ENCODE assay signal across 17 cellular contexts in genomic region chr7:42127232-42127622, GRCh38.
"Had no signal": no experiment of that assay in that cellular context is flagged by ENCODE, and none has a peak within 500 bp of the region (broad histone marks: within the 10 kb centered on the region; RNA-seq: fewer than 3 reads in every experiment).

No MANE protein-coding gene starts in this region.

- H3K27ac Mint-ChIP-seq: activated CD4-positive, alpha-beta T cell treated with anti-CD3 and anti-CD28 coated beads, Interleukin-2, amount 10 ng/mL, durations not matched to agents 24 days and 14 days; activated CD8-positive, alpha-beta T cell treated with anti-CD3 and anti-CD28 coated beads for 36 hours; activated naive CD4-positive, alpha-beta T cell treated with anti-CD3 and anti-CD28 coated beads for 36 hours; activated T-cell treated with anti-CD3 and anti-CD28 coated beads, Interleukin-2, amount 50 U/mL, for 24 hours; activated T-helper 2 cell treated with anti-CD3 and anti-CD28 coated beads, Interferon-gamma antibody, Interleukin-2, Interleukin-4, amounts not matched to agents 10 μg/mL and 5 μg/mL and 100 μg/mL, durations not matched to agents 14 hours and 24 hours and 36 hours; memory B cell; naive thymus-derived CD4-positive, alpha-beta T cell; T-helper 1 cell treated with Interleukin-12 subunit alpha and Interleukin-12 subunit beta and Interleukin-4 antibody, amounts not matched to agents 30 μg/mL and 1 μg/mL, for 36 hours had no signal

- H3K4me1 Mint-ChIP-seq: memory B cell had no signal

- H3K36me3 ChIP-seq: ascending aorta, breast epithelium, stomach, upper lobe of left lung had no signal

- H3K27me3 ChIP-seq: ascending aorta, breast epithelium, esophagus squamous epithelium, stomach, upper lobe of left lung had no signal

- DNase-seq: activated CD4-positive, alpha-beta T cell treated with anti-CD3 and anti-CD28 coated beads, Interleukin-2, amount 10 ng/mL, durations not matched to agents 24 days and 14 days; activated CD8-positive, alpha-beta T cell treated with anti-CD3 and anti-CD28 coated beads for 36 hours; activated naive CD4-positive, alpha-beta T cell treated with anti-CD3 and anti-CD28 coated beads for 36 hours; activated T-cell treated with anti-CD3 and anti-CD28 coated beads, Interleukin-2, amount 50 U/mL, for 24 hours; effector CD8-positive, alpha-beta T cell; esophagus squamous epithelium; naive thymus-derived CD4-positive, alpha-beta T cell; nucleus accumbens; psoas muscle; right cardiac atrium; stomach; upper lobe of left lung had no signal

- H3K4me3 ChIP-seq: ascending aorta, breast epithelium, esophagus squamous epithelium, psoas muscle, stomach, upper lobe of left lung had no signal

- H3K36me3 Mint-ChIP-seq: memory B cell; naive thymus-derived CD4-positive, alpha-beta T cell had no signal

- H3K4me3 Mint-ChIP-seq: activated CD4-positive, alpha-beta T cell treated with anti-CD3 and anti-CD28 coated beads, Interleukin-2, amount 10 ng/mL, durations not matched to agents 24 days and 14 days; activated CD8-positive, alpha-beta T cell treated with anti-CD3 and anti-CD28 coated beads for 36 hours; activated naive CD4-positive, alpha-beta T cell treated with anti-CD3 and anti-CD28 coated beads for 36 hours; activated T-cell treated with anti-CD3 and anti-CD28 coated beads, Interleukin-2, amount 50 U/mL, for 24 hours; memory B cell; naive thymus-derived CD4-positive, alpha-beta T cell; T-helper 1 cell treated with Interleukin-12 subunit alpha and Interleukin-12 subunit beta and Interleukin-4 antibody, amounts not matched to agents 30 μg/mL and 1 μg/mL, for 36 hours had no signal

- H3K27ac ChIP-seq: ascending aorta, breast epithelium, esophagus squamous epithelium, psoas muscle, stomach, upper lobe of left lung had no signal

- ATAC-seq: activated CD8-positive, alpha-beta T cell treated with anti-CD3 and anti-CD28 coated beads for 36 hours; naive thymus-derived CD4-positive, alpha-beta T cell; psoas muscle; right cardiac atrium had no signal

- H3K9me3 ChIP-seq: esophagus squamous epithelium, upper lobe of left lung had no signal

- H3K27me3 Mint-ChIP-seq: activated CD4-positive, alpha-beta T cell treated with anti-CD3 and anti-CD28 coated beads, Interleukin-2, amount 10 ng/mL, durations not matched to agents 24 days and 14 days had no signal

- H3K9me3 Mint-ChIP-seq: activated CD4-positive, alpha-beta T cell treated with anti-CD3 and anti-CD28 coated beads, Interleukin-2, amount 10 ng/mL, durations not matched to agents 24 days and 14 days; activated CD8-positive, alpha-beta T cell treated with anti-CD3 and anti-CD28 coated beads for 36 hours; activated naive CD4-positive, alpha-beta T cell treated with anti-CD3 and anti-CD28 coated beads for 36 hours; activated T-cell treated with anti-CD3 and anti-CD28 coated beads, Interleukin-2, amount 50 U/mL, for 24 hours; activated T-helper 2 cell treated with anti-CD3 and anti-CD28 coated beads, Interferon-gamma antibody, Interleukin-2, Interleukin-4, amounts not matched to agents 10 μg/mL and 5 μg/mL and 100 μg/mL, durations not matched to agents 14 hours and 24 hours and 36 hours; T-helper 1 cell treated with Interleukin-12 subunit alpha and Interleukin-12 subunit beta and Interleukin-4 antibody, amounts not matched to agents 30 μg/mL and 1 μg/mL, for 36 hours had no signal

- H3K4me1 ChIP-seq: ascending aorta, breast epithelium, esophagus squamous epithelium, psoas muscle, stomach, upper lobe of left lung had no signal
